Comparison of ENCODE assay signal across 10 cellular contexts in genomic region chr19:55907286-55907685, GRCh38. TPM values are rescaled to one million over a fixed set of nuclear protein-coding genes. Genes with fewer than 3 reads are reported as not detected.
"Had no signal": no experiment of that assay in that cellular context is flagged by ENCODE, and none has a peak within 500 bp of the region (broad histone marks: within the 10 kb centered on the region; RNA-seq: fewer than 3 reads in every experiment).

No MANE protein-coding gene starts in this region.

- ATAC-seq: GM23338, HCT116 had no signal

- H3K27ac Mint-ChIP-seq: GM23338, H9 had no signal

- H3K4me3 ChIP-seq: GM23248, GM23338, HAP-1 had no signal

- H3K4me3 Mint-ChIP-seq: GM23338, H9 had no signal

- DNase-seq: GM23248, GOT3, H7, H9, HCEC 1CT had no signal

- H3K4me1 ChIP-seq: HAP-1 had no signal

- H3K4me1 Mint-ChIP-seq: GM23338, H9 had no signal

- H3K36me3 ChIP-seq: HAP-1 had no signal

- H3K27ac ChIP-seq: GM23248 had no signal

RNA-seq across cellular contexts. Expression of gene NLRP13, which starts 24.9 kb away (rescaled TPM):
- total RNA-seq: GM23248, GM23338, H1, H4, H7, H9 had no signal

RNA-seq across cellular contexts. Expression of gene NLRP8, which starts 40.3 kb away (rescaled TPM):
- total RNA-seq: GM23248, GM23338, H1, H4, H7, H9 had no signal
